Comparison of ENCODE assay signal across 8 cellular contexts in the genomic region with DNA sequence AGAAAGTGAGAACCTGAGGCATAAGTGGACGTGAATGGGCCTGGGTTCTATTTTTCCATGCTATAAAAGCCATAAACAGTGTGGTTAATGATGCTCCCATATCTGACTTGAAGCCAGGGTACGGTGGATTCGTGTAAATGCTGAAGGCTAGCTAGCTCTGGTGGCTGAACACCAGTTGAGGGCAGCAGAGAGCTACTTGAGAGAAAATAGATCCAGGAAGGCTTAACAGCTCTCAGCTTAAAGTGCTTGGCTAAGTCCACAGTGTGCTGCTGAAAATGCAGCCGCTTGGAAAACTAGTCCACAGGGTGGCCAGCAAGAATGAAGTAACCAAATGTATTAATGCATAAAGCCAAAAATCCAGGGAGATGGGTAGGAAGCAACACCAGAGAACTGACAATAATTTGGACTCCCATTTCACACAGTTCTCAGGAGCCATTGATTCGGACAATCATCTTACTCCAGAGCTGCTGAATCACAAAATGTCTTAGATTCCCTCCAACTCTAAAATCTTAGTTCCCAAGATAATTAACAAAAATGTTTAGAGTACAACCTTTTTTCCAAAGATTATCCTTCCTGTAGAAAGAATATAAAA. TPM values are rescaled to one million over a fixed set of nuclear protein-coding genes. Genes with fewer than 3 reads are reported as not detected.
DNase-seq lines count a peak whose midpoint lies in the region; ATAC-seq, FAIRE-seq and TF ChIP-seq lines count a peak whose summit lies in the region.

No MANE protein-coding gene starts in this region.

- DNase-seq in A549 (ENCODE audit: low read depth in 1 of 2, low spot score in 1 of 2) (peak; percentile 51 to 68), GM10248 (ENCODE audit: extremely low spot score) (no peak), NCI-H2029 (lab: John Stamatoyannopoulos, UW) (peak; percentile 43), left kidney (ENCODE audit: low read depth, low spot score) (peak; percentile 80), neuronal stem cell (ENCODE audit: low spot score) (no peak), ovary (no peak)
- DNase-seq in activated CD8-positive, alpha-beta T cell treated with anti-CD3 and anti-CD28 coated beads, Interleukin-2, amount 10 ng/mL, durations not matched to agents 7 days and 5 days = peak; percentile 27

- no peaks in the 10 kb centered on the region for H3K79me1 ChIP-seq in neuronal stem cell (ENCODE audit: low read depth, low read length)

- H3K9ac ChIP-seq in neuronal stem cell (ENCODE audit: low read depth, low read length, poor library complexity) = no peak overlapping the region

- intact Hi-C loops in ovary (cut with DNase I) = loop anchor here in 3 of 4 donors (10.0 kb wide), 2 partner anchors 783 to 1463 kb away; no protein-coding TSS in a partner anchor

- no peaks in the 10 kb centered on the region for H3K36me3 Mint-ChIP-seq in activated CD8-positive, alpha-beta T cell treated with anti-CD3 and anti-CD28 coated beads, Interleukin-2, amount 10 ng/mL, durations not matched to agents 7 days and 5 days (ENCODE audit: low read depth)

- POLR2A ChIA-PET in A549 (lab: Yijun Ruan, JAX) (no interaction called here), GM10248 (lab: Yijun Ruan, JAX) (no interaction called here)
- POLR2A ChIA-PET in activated CD8-positive, alpha-beta T cell treated with anti-CD3 and anti-CD28 coated beads, Interleukin-2, amount 10 ng/mL, durations not matched to agents 7 days and 5 days (lab: Charles Lee) = no interaction called here

- no peak overlapping the region for H2BK120ac ChIP-seq in neuronal stem cell (ENCODE audit: low read depth, low read length)

- CTCF ChIA-PET in A549 (lab: Yijun Ruan, JAX) (interaction anchor here (0.8 to 2.5 kb wide), 12 partner anchors 8 to 1518 kb away, joined by 3 to 9 read pairs (median 4); no protein-coding TSS in a partner anchor), GM10248 (lab: Yijun Ruan, JAX) (interaction anchor here (0.6 to 4.5 kb wide), 3 partner anchors 31 to 1520 kb away, joined by 3 to 24 read pairs (median 3); no protein-coding TSS in a partner anchor)
- CTCF ChIA-PET in activated CD8-positive, alpha-beta T cell treated with anti-CD3 and anti-CD28 coated beads, Interleukin-2, amount 10 ng/mL, durations not matched to agents 7 days and 5 days (lab: Charles Lee) = interaction anchor here (1.2 kb wide), 1 partner anchor 1464 kb away, joined by 3 read pairs; no protein-coding TSS in a partner anchor

- TF ChIP-seq CTCF in A549 (IDR thresholded peaks at IDR 0.05) (peak; percentile 59), GM10248 (IDR thresholded peaks at IDR 0.05; ENCODE audit: control extremely low read depth, extremely low read depth, low read depth, missing control alignments) (peak; percentile 77), ovary (IDR thresholded peaks at IDR 0.05) (no peak)

- H3K27ac Mint-ChIP-seq in activated CD8-positive, alpha-beta T cell treated with anti-CD3 and anti-CD28 coated beads, Interleukin-2, amount 10 ng/mL, durations not matched to agents 7 days and 5 days = no peak overlapping the region

- H3K9me3 ChIP-seq in A549 (peaks cover 5% of the 10 kb centered on the region; the same call in 1 of the 3 replicates), neuronal stem cell (replicated peaks in 1 of 2; ENCODE audit: control insufficient read depth in 2 of 2, insufficient read depth in 1 of 2, low read depth in 1 of 2, low read length in 2 of 2) (no peaks in the 10 kb centered on the region), ovary (no peaks in the 10 kb centered on the region)

- H3K4me1 ChIP-seq in A549 (no peaks in the 10 kb centered on the region), neuronal stem cell (ENCODE audit: control insufficient read depth in 2 of 2, insufficient read depth in 1 of 2, low read depth in 1 of 2, low read length in 2 of 2) (peaks cover 0 to 6% of the 10 kb centered on the region in 2 donors), ovary (ENCODE audit: insufficient read depth) (no peaks in the 10 kb centered on the region)

- no peak overlapping the region for H3K18ac ChIP-seq in neuronal stem cell (ENCODE audit: low read length)

- no peak overlapping the region for H3K23ac ChIP-seq in neuronal stem cell (ENCODE audit: low read depth, low read length, poor library complexity)

- H3K14ac ChIP-seq in neuronal stem cell (ENCODE audit: low read length) = no peak overlapping the region

- ATAC-seq in A549 (peak; percentile 96 to 98), HG02623 (IDR thresholded peaks at IDR 0.05; ENCODE audit: unreplicated experiment) (peak; percentile 54)
- peak; percentile 39 for ATAC-seq in activated CD8-positive, alpha-beta T cell treated with anti-CD3 and anti-CD28 coated beads, Interleukin-2, amount 10 ng/mL, durations not matched to agents 7 days and 5 days

- H2AFZ ChIP-seq in neuronal stem cell (ENCODE audit: low read length) = no peak overlapping the region

- H3K4me1 Mint-ChIP-seq in activated CD8-positive, alpha-beta T cell treated with anti-CD3 and anti-CD28 coated beads, Interleukin-2, amount 10 ng/mL, durations not matched to agents 7 days and 5 days (ENCODE audit: low read depth) = no peaks in the 10 kb centered on the region

- no peak overlapping the region for H2BK15ac ChIP-seq in neuronal stem cell (ENCODE audit: low read length)

- H3K4ac ChIP-seq in neuronal stem cell (ENCODE audit: low read length) = no peak overlapping the region

- H3K4me3 Mint-ChIP-seq in activated CD8-positive, alpha-beta T cell treated with anti-CD3 and anti-CD28 coated beads, Interleukin-2, amount 10 ng/mL, durations not matched to agents 7 days and 5 days = no peak overlapping the region

- WGBS in A549 (ENCODE audit: missing lambda C conversion rate) = 26% methylated on average over 5 of the region's 5 CpGs
- WGBS in neuronal stem cell (ENCODE audit: extremely low coverage in 2 of 2, insufficient read length in 2 of 2, insufficient replicate concordance in 1 of 2), 2 donors = no CpG with 5 or more reads among the region's 5 CpGs
- 22 to 26% (median 25%) methylated on average over 5 of the region's 5 CpGs for WGBS in ovary, 3 donors

- no peak overlapping the region for H2AK5ac ChIP-seq in neuronal stem cell (ENCODE audit: low read depth, low read length)

- no peak overlapping the region for H2BK5ac ChIP-seq in neuronal stem cell (ENCODE audit: low read length)

- H3K4me3 ChIP-seq in A549 (no peak overlapping the region), neuronal stem cell (ENCODE audit: low read length in 2 of 2) (no peak overlapping the region), ovary (no peak overlapping the region)

- H3K9me3 Mint-ChIP-seq in activated CD8-positive, alpha-beta T cell treated with anti-CD3 and anti-CD28 coated beads, Interleukin-2, amount 10 ng/mL, durations not matched to agents 7 days and 5 days (ENCODE audit: insufficient read depth) = no peaks in the 10 kb centered on the region

- H3K27ac ChIP-seq in A549 (no peak overlapping the region), neuronal stem cell (replicated peaks; ENCODE audit: low read length) (no peak overlapping the region), ovary (no peak overlapping the region)

- peak; percentile 46 to 65; a peak in 4 of 5 replicates for TF ChIP-seq RAD21 in A549 (conservative IDR thresholded peaks at IDR 0.05 in 1 of 2, IDR thresholded peaks at IDR 0.05 in 1 of 2)

- no peak overlapping the region for H4K91ac ChIP-seq in neuronal stem cell (ENCODE audit: low read depth, low read length, poor library complexity)

- peaks cover 0 to 21% (median 16%) of the 10 kb centered on the region in 3 experiments for H3K27me3 ChIP-seq in neuronal stem cell (ENCODE audit: control insufficient read depth in 3 of 3, insufficient read depth in 3 of 3, low read depth in 1 of 3, low read length in 3 of 3)
- H3K27me3 ChIP-seq in ovary = no peaks in the 10 kb centered on the region

- peak; percentile 84 for FAIRE-seq in A549 (lab: Jason Lieb, UNC)

- no peak overlapping the region for H3K4me2 ChIP-seq in A549
- H3K4me2 ChIP-seq in neuronal stem cell (ENCODE audit: insufficient read depth, low read length, poor library complexity, severe bottlenecking) = no peak overlapping the region

- no peak overlapping the region for H4K8ac ChIP-seq in neuronal stem cell (ENCODE audit: low read depth, low read length)

- H2BK12ac ChIP-seq in neuronal stem cell (ENCODE audit: low read length) = no peak overlapping the region

- TF ChIP-seq POLR2A in A549 (IDR thresholded peaks at IDR 0.05; ENCODE audit: low read length) (no peak), ovary (IDR thresholded peaks at IDR 0.05) (no peak)

- H3K36me3 ChIP-seq in neuronal stem cell (replicated peaks in 1 of 2; ENCODE audit: control insufficient read depth in 2 of 2, insufficient read depth in 2 of 2, low read length in 2 of 2) (no peaks in the 10 kb centered on the region), ovary (no peaks in the 10 kb centered on the region)

- TF ChIP-seq EP300 in A549 (IDR thresholded peaks at IDR 0.05) (no peak), ovary (IDR thresholded peaks at IDR 0.05) (no peak)

- H3K27me3 Mint-ChIP-seq in activated CD8-positive, alpha-beta T cell treated with anti-CD3 and anti-CD28 coated beads, Interleukin-2, amount 10 ng/mL, durations not matched to agents 7 days and 5 days (ENCODE audit: low read depth) = peaks cover 19% of the 10 kb centered on the region

TF ChIP-seq in A549, 52 proteins besides CTCF, POLR2A, EP300 and RAD21 (continues in another document):
- TF ChIP-seq NFE2L2 (conservative IDR thresholded peaks at IDR 0.05; ENCODE audit: low read length) = no peak

RNA-seq across cellular contexts. Expression of gene FOXG1, which starts 15.0 kb away (rescaled TPM):
- polyA plus RNA-seq in A549 (2011; rRNA removed) = 0.01 and 0.04 TPM in 2 replicates
- polyA plus RNA-seq in A549 (2012; cell fraction: cytosol; rRNA removed) = 0.04 and 0.05 TPM in 2 replicates
- 0.10 and 0.14 TPM in 2 replicates for polyA plus RNA-seq in A549 (2012; cell fraction: nucleus; rRNA removed)
- polyA plus RNA-seq in A549 (2017; fragmentation: RNase III; extraction: RNeasy Plus Mini Kit Qiagen cat#74134 plus additional on column Dnase treatment) = 0.07 to 1.1 TPM (median 0.10 TPM) in 3 replicates
- polyA minus RNA-seq in A549 (2011; rRNA and poly(A)+ RNA removed) = 0.05 TPM in 1 of 2 replicates, not detected in the other
- not detected for total RNA-seq in activated CD8-positive, alpha-beta T cell treated with anti-CD3 and anti-CD28 coated beads, Interleukin-2, amount 10 ng/mL, durations not matched to agents 7 days and 5 days
- polyA plus RNA-seq in neuronal stem cell (2013, experiment 1 of 2) = 189 TPM
- polyA plus RNA-seq in neuronal stem cell (2013, experiment 2 of 2) = 187 TPM
- total RNA-seq in ovary = 1 to 10 TPM in 2 of 7 donors, under 1 TPM in 4, not detected in 1; 0.12 to 1.8 (median 0.20) TPM
- under 1 TPM; 0.10 to 0.15 TPM for polyA plus RNA-seq in ovary

Comparison
In these comparisons a context has a peak if more than half of its experiments do, and no peak if none do; other contexts are left out.
1. ATAC-seq: peak in every context shown above with its lines; median percentile 97 in A549; 54 in HG02623; 39 in activated CD8-positive, alpha-beta T cell treated with anti-CD3 and anti-CD28 coated beads, Interleukin-2, amount 10 ng/mL, durations not matched to agents 7 days and 5 days.
2. DNase-seq: peak in A549 (2 of 2), NCI-H2029 (single experiment), activated CD8-positive, alpha-beta T cell treated with anti-CD3 and anti-CD28 coated beads, Interleukin-2, amount 10 ng/mL, durations not matched to agents 7 days and 5 days (single experiment) and left kidney (single experiment); none in GM10248 (single experiment), neuronal stem cell (single experiment) and ovary (0 of 5).
3. CTCF ChIP-seq: peak in A549 (single experiment) and GM10248 (single experiment); none in ovary (0 of 3).